8 cellular contexts compared by ENCODE assay signal in the genomic region with DNA sequence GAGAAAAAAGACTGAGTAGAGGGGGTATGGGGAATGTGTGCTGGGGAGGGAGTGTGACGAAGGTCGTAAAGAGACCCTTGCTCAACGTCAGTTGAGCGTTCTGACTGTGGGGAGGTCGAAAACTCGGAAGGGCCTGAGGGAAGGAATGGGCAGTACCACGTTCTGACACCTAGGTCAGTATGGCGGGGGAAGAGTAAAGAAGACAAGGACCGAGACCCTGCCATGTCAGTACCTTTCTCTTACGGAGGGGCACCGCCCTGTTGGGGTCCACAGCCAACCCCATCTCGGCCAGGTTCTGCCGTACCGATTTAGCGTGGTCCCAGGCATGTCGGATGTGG. TPM values are rescaled to one million over a fixed set of nuclear protein-coding genes. Genes with fewer than 3 reads are reported as not detected.
DNase-seq lines count a peak whose midpoint lies in the region; ATAC-seq and TF ChIP-seq lines count a peak whose summit lies in the region.

No MANE protein-coding gene starts in this region.

- ATAC-seq in stimulated activated memory B cell treated with anti-CD40 and anti-IgM and Interleukin-4, amounts not matched to agents 10 μg/mL and 1 μg/mL and 100 μg/mL, for 72 hours, result no peak
- ATAC-seq in HG03135 (IDR thresholded peaks at IDR 0.05; ENCODE audit: unreplicated experiment) (no peak), GM18909 (IDR thresholded peaks at IDR 0.05; ENCODE audit: poor library complexity, unreplicated experiment) (no peak)

- H3K27ac Mint-ChIP-seq in activated T-helper 2 cell treated with anti-CD3 and anti-CD28 coated beads, Interferon-gamma antibody, Interleukin-2, Interleukin-4, amounts not matched to agents 10 μg/mL and 5 μg/mL and 100 μg/mL, durations not matched to agents 14 hours and 24 hours and 36 hours, result peak overlapping the region; percentile 99
- peak overlapping the region; percentile 97 for H3K27ac Mint-ChIP-seq in stimulated activated memory B cell treated with anti-CD40 and anti-IgM and Interleukin-4, amounts not matched to agents 10 μg/mL and 1 μg/mL and 100 μg/mL, for 72 hours

- peak overlapping the region; percentile 97 for H3K4me3 Mint-ChIP-seq in activated T-helper 2 cell treated with anti-CD3 and anti-CD28 coated beads, Interferon-gamma antibody, Interleukin-2, Interleukin-4, amounts not matched to agents 10 μg/mL and 5 μg/mL and 100 μg/mL, durations not matched to agents 14 hours and 24 hours and 36 hours (ENCODE audit: low read depth)
- H3K4me3 Mint-ChIP-seq in stimulated activated memory B cell treated with anti-CD40 and anti-IgM and Interleukin-4, amounts not matched to agents 10 μg/mL and 1 μg/mL and 100 μg/mL, for 72 hours, result peak overlapping the region; percentile 98

- no peaks in the 10 kb centered on the region for H3K9me3 ChIP-seq in BLaER1 treated with 17β-estradiol and CSF1 and Interleukin-3, amounts not matched to agents 10 nM and 100 nM (replicated peaks in 1 of 11)
- no peaks in the 10 kb centered on the region for H3K9me3 ChIP-seq in iPS-18a (ENCODE audit: control insufficient read depth, low read depth, low read length)

- H3K36me3 ChIP-seq in BLaER1 treated with 17β-estradiol and CSF1 and Interleukin-3, amounts not matched to agents 10 nM and 100 nM, result peaks cover 44 to 78% (median 72%) of the 10 kb centered on the region in 11 experiments
- peaks cover 41% of the 10 kb centered on the region for H3K36me3 ChIP-seq in iPS-18a (ENCODE audit: control insufficient read depth, low read depth, low read length)

- TF ChIP-seq CTCF in HL-60 (IDR thresholded peaks at IDR 0.05; ENCODE audit: insufficient read depth, low read length), result no peak

- H3K4me3 ChIP-seq in BLaER1 treated with 17β-estradiol and CSF1 and Interleukin-3, amounts not matched to agents 10 nM and 100 nM, result peak overlapping the region; percentile 77 to 91 (median 84)
- H3K4me3 ChIP-seq in HL-60 (replicated peaks; ENCODE audit: insufficient read depth, low read length) (peak overlapping the region; percentile 91), iPS-18a (ENCODE audit: low read length) (peak overlapping the region; percentile 100)

- peaks cover 32 to 71% (median 53%) of the 10 kb centered on the region in 10 experiments for H3K4me1 ChIP-seq in BLaER1 treated with 17β-estradiol and CSF1 and Interleukin-3, amounts not matched to agents 10 nM and 100 nM
- H3K4me1 ChIP-seq in iPS-18a (ENCODE audit: control insufficient read depth, low read depth, low read length), result peaks cover 8% of the 10 kb centered on the region

- peaks cover 0 to 55% (median 47%) of the 10 kb centered on the region in 11 experiments; a peak in 20 of 22 replicates for H4K20me1 ChIP-seq in BLaER1 treated with 17β-estradiol and CSF1 and Interleukin-3, amounts not matched to agents 10 nM and 100 nM

- peak overlapping the region; percentile 92 to 99 (median 97) for H3K27ac ChIP-seq in BLaER1 treated with 17β-estradiol and CSF1 and Interleukin-3, amounts not matched to agents 10 nM and 100 nM
- H3K27ac ChIP-seq in HL-60 (replicated peaks) (peak overlapping the region; percentile 97), iPS-18a (ENCODE audit: low read length) (peak overlapping the region; percentile 69)

- H3K27me3 ChIP-seq in BLaER1 treated with 17β-estradiol and CSF1 and Interleukin-3, amounts not matched to agents 10 nM and 100 nM, result no peaks in the 10 kb centered on the region
- H3K27me3 ChIP-seq in HL-60 (ENCODE audit: insufficient read depth, poor library complexity, severe bottlenecking), result no peaks in the 10 kb centered on the region
- no peaks in the 10 kb centered on the region for H3K27me3 ChIP-seq in iPS-18a (ENCODE audit: control insufficient read depth, insufficient read depth, low read length)

- no peaks in the 10 kb centered on the region for H3K27me3 Mint-ChIP-seq in activated T-helper 2 cell treated with anti-CD3 and anti-CD28 coated beads, Interferon-gamma antibody, Interleukin-2, Interleukin-4, amounts not matched to agents 10 μg/mL and 5 μg/mL and 100 μg/mL, durations not matched to agents 14 hours and 24 hours and 36 hours (ENCODE audit: low read depth)
- no peaks in the 10 kb centered on the region for H3K27me3 Mint-ChIP-seq in stimulated activated memory B cell treated with anti-CD40 and anti-IgM and Interleukin-4, amounts not matched to agents 10 μg/mL and 1 μg/mL and 100 μg/mL, for 72 hours

- H3K4me1 Mint-ChIP-seq in activated T-helper 2 cell treated with anti-CD3 and anti-CD28 coated beads, Interferon-gamma antibody, Interleukin-2, Interleukin-4, amounts not matched to agents 10 μg/mL and 5 μg/mL and 100 μg/mL, durations not matched to agents 14 hours and 24 hours and 36 hours (ENCODE audit: low read depth), result peaks cover 21% of the 10 kb centered on the region
- peaks cover 44% of the 10 kb centered on the region for H3K4me1 Mint-ChIP-seq in stimulated activated memory B cell treated with anti-CD40 and anti-IgM and Interleukin-4, amounts not matched to agents 10 μg/mL and 1 μg/mL and 100 μg/mL, for 72 hours

- no peaks in the 10 kb centered on the region for H3K9me3 Mint-ChIP-seq in activated T-helper 2 cell treated with anti-CD3 and anti-CD28 coated beads, Interferon-gamma antibody, Interleukin-2, Interleukin-4, amounts not matched to agents 10 μg/mL and 5 μg/mL and 100 μg/mL, durations not matched to agents 14 hours and 24 hours and 36 hours
- H3K9me3 Mint-ChIP-seq in stimulated activated memory B cell treated with anti-CD40 and anti-IgM and Interleukin-4, amounts not matched to agents 10 μg/mL and 1 μg/mL and 100 μg/mL, for 72 hours, result no peaks in the 10 kb centered on the region

- peak; percentile 28 to 51 for DNase-seq in HL-60 (ENCODE audit: low read depth in 1 of 2, low spot score in 1 of 2)
- no peak for DNase-seq in activated T-helper 2 cell treated with anti-CD3 and anti-CD28 coated beads, Interferon-gamma antibody, Interleukin-2, Interleukin-4, amounts not matched to agents 10 μg/mL and 5 μg/mL and 100 μg/mL, durations not matched to agents 14 hours and 24 hours and 36 hours (ENCODE audit: low spot score)
- DNase-seq in NCI-H1694 (lab: John Stamatoyannopoulos, UW), result no peak

- H3K36me3 Mint-ChIP-seq in activated T-helper 2 cell treated with anti-CD3 and anti-CD28 coated beads, Interferon-gamma antibody, Interleukin-2, Interleukin-4, amounts not matched to agents 10 μg/mL and 5 μg/mL and 100 μg/mL, durations not matched to agents 14 hours and 24 hours and 36 hours (ENCODE audit: low read depth), result peaks cover 63% of the 10 kb centered on the region
- H3K36me3 Mint-ChIP-seq in stimulated activated memory B cell treated with anti-CD40 and anti-IgM and Interleukin-4, amounts not matched to agents 10 μg/mL and 1 μg/mL and 100 μg/mL, for 72 hours, result peaks cover 63% of the 10 kb centered on the region

- H3K9ac ChIP-seq in BLaER1 treated with 17β-estradiol and CSF1 and Interleukin-3, amounts not matched to agents 10 nM and 100 nM, result peak overlapping the region; percentile 91 to 99 (median 97)
- peak overlapping the region; percentile 99 for H3K9ac ChIP-seq in iPS-18a (ENCODE audit: low read length)

- intact Hi-C loops in activated T-helper 2 cell treated with anti-CD3 and anti-CD28 coated beads, Interferon-gamma antibody, Interleukin-2, Interleukin-4, amounts not matched to agents 10 μg/mL and 5 μg/mL and 100 μg/mL, durations not matched to agents 14 hours and 24 hours and 36 hours (cut with micrococcal nuclease), result loop anchor here (1.0 to 2.0 kb wide), 4 partner anchors 27 to 149 kb away; partner anchors contain the start of genes CLTB, FAF2, KIAA1191 and RNF44

- peak overlapping the region; percentile 83 to 100 (median 94) for H3K4me2 ChIP-seq in BLaER1 treated with 17β-estradiol and CSF1 and Interleukin-3, amounts not matched to agents 10 nM and 100 nM

RNA-seq across cellular contexts. Expression of gene NOP16, which starts 0.4 kb away (rescaled TPM):
- 79.6 and 84.0 TPM in 2 replicates for total RNA-seq in activated T-helper 2 cell treated with anti-CD3 and anti-CD28 coated beads, Interferon-gamma antibody, Interleukin-2, Interleukin-4, amounts not matched to agents 10 μg/mL and 5 μg/mL and 100 μg/mL, durations not matched to agents 14 hours and 24 hours and 36 hours

RNA-seq across cellular contexts. Expression of gene HIGD2A, which starts 0.6 kb away (rescaled TPM):
- 102 and 105 TPM in 2 replicates for total RNA-seq in activated T-helper 2 cell treated with anti-CD3 and anti-CD28 coated beads, Interferon-gamma antibody, Interleukin-2, Interleukin-4, amounts not matched to agents 10 μg/mL and 5 μg/mL and 100 μg/mL, durations not matched to agents 14 hours and 24 hours and 36 hours

RNA-seq across cellular contexts. Expression of gene ARL10, which starts 22.7 kb away (rescaled TPM):
- total RNA-seq in activated T-helper 2 cell treated with anti-CD3 and anti-CD28 coated beads, Interferon-gamma antibody, Interleukin-2, Interleukin-4, amounts not matched to agents 10 μg/mL and 5 μg/mL and 100 μg/mL, durations not matched to agents 14 hours and 24 hours and 36 hours, result 22.3 TPM in 2 replicates

RNA-seq across cellular contexts. Expression of gene KIAA1191, which starts 26.4 kb away (rescaled TPM):
- 55.5 and 61.3 TPM in 2 replicates for total RNA-seq in activated T-helper 2 cell treated with anti-CD3 and anti-CD28 coated beads, Interferon-gamma antibody, Interleukin-2, Interleukin-4, amounts not matched to agents 10 μg/mL and 5 μg/mL and 100 μg/mL, durations not matched to agents 14 hours and 24 hours and 36 hours

RNA-seq across cellular contexts. Expression of gene CLTB, which starts 28.4 kb away (rescaled TPM):
- total RNA-seq in activated T-helper 2 cell treated with anti-CD3 and anti-CD28 coated beads, Interferon-gamma antibody, Interleukin-2, Interleukin-4, amounts not matched to agents 10 μg/mL and 5 μg/mL and 100 μg/mL, durations not matched to agents 14 hours and 24 hours and 36 hours, result 47.9 and 57.9 TPM in 2 replicates

Comparison
In these comparisons a context has a peak if more than half of its experiments do, and no peak if none do; other contexts are left out.
1. DNase-seq: peak in HL-60 (2 of 2); none in activated T-helper 2 cell treated with anti-CD3 and anti-CD28 coated beads, Interferon-gamma antibody, Interleukin-2, Interleukin-4, amounts not matched to agents 10 μg/mL and 5 μg/mL and 100 μg/mL, durations not matched to agents 14 hours and 24 hours and 36 hours (single experiment) and NCI-H1694 (single experiment).
2. Peak in every context shown above with its lines, with median percentiles within 50 percentile points of each other: H3K27ac ChIP-seq and H3K4me3 ChIP-seq.